In the genomic region with DNA sequence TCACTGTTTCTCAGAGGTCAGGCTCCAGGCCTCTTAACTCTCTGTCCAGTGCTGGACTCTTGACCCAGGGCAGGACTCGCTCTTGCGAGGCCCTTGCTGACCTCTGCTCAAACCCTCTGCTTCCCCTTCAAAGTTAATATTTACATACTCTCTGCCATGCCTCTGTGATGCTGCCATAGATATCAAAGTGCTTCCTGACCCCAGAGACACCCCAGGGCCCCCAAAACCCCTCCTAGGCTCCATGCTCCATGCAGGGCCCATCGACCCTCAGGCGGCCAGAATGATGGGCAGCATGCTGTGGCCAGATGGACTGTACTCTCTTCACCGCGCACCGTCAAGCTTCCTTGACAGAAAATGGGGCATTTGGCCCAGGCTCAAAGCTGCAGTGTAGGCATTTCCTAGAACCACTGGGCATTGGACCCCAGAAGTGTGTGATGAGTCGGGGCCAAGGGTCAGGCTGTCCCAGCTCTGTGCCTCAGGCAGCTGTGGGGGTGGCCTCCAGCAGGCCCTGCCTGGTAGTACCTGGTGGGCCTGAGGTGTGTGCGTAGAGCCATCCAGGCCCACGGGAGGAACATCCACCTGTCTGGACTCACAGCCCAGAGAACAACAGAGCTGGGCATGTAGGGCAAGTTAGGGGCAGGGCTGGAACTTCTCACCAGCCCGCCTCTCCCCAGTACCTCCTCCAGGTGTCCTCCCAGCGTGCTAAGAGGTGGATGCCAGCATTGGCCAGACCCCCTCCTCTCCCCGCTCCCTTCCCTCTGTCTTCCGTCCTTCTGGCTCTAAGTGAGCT, we compare ENCODE assay signal across 1 cellular context.
TF ChIP-seq lines count a peak whose summit lies in the region.

No MANE protein-coding gene starts in this region.

TF ChIP-seq in HepG2, 621 proteins besides CTCF, POLR2A, EP300 and RAD21 (continued from another document and continues in another):
- TF ChIP-seq SSRP1 (CRISPR knock-in tag; IDR thresholded peaks at IDR 0.05) (peak; percentile 16; the same call in 1 of the 2 replicates), ZNF616 (CRISPR knock-in tag; IDR thresholded peaks at IDR 0.05; ENCODE audit: low read depth) (no peak), TMF1 (CRISPR knock-in tag; IDR thresholded peaks at IDR 0.05; ENCODE audit: low read depth) (peak; percentile 60; the same call in 1 of the 2 replicates), NKX3-1 (CRISPR knock-in tag; IDR thresholded peaks at IDR 0.05) (0 out of 2 replicates have a peak, but pooled peaks have one; percentile 15), ZNF781 (CRISPR knock-in tag; IDR thresholded peaks at IDR 0.05; ENCODE audit: borderline replicate concordance, not compliant biosample characterization) (no peak), FOXM1 (CRISPR knock-in tag; IDR thresholded peaks at IDR 0.05) (no peak), ADNP (CRISPR knock-in tag; IDR thresholded peaks at IDR 0.05) (no peak; the same call in 1 of the 2 replicates), SALL2 (CRISPR knock-in tag; IDR thresholded peaks at IDR 0.05) (no peak), ZNF841 (CRISPR knock-in tag; IDR thresholded peaks at IDR 0.05; ENCODE audit: borderline replicate concordance) (no peak), RNF2 (conservative IDR thresholded peaks at IDR 0.05; ENCODE audit: low read depth) (0 out of 2 replicates have a peak, but pooled peaks have one; percentile 43), KLF11 (CRISPR knock-in tag; IDR thresholded peaks at IDR 0.05) (no peak; the same call in 1 of the 2 replicates), NFKB2 (CRISPR knock-in tag; IDR thresholded peaks at IDR 0.05; ENCODE audit: borderline replicate concordance) (0 out of 2 replicates have a peak, but pooled peaks have one; percentile 14), ZNF274 (CRISPR knock-in tag; IDR thresholded peaks at IDR 0.05) (no peak; the same call in 1 of the 2 replicates), ZNF430 (CRISPR knock-in tag; IDR thresholded peaks at IDR 0.05) (peak; percentile 77), CENPX (CRISPR knock-in tag; IDR thresholded peaks at IDR 0.05) (no peak), ZNF549 (CRISPR knock-in tag; IDR thresholded peaks at IDR 0.05) (no peak), ZNF264 (CRISPR knock-in tag; IDR thresholded peaks at IDR 0.05) (no peak; the same call in 1 of the 2 replicates), ZNF747 (CRISPR knock-in tag; IDR thresholded peaks at IDR 0.05; ENCODE audit: borderline replicate concordance) (peak; percentile 90; the same call in 1 of the 2 replicates), CEBPG (CRISPR knock-in tag; IDR thresholded peaks at IDR 0.05) (peak; percentile 47; the same call in 1 of the 2 replicates), CENPT (CRISPR knock-in tag; IDR thresholded peaks at IDR 0.05; ENCODE audit: low read depth) (no peak), SRY (CRISPR knock-in tag; IDR thresholded peaks at IDR 0.05) (no peak), SOX5 (CRISPR knock-in tag; IDR thresholded peaks at IDR 0.05; ENCODE audit: borderline replicate concordance) (peak; percentile 83; the same call in 1 of the 2 replicates), AGO1 (IDR thresholded peaks at IDR 0.05; ENCODE audit: low read depth, low read length, poor library complexity, severe bottlenecking) (no peak), REL (CRISPR knock-in tag; conservative IDR thresholded peaks at IDR 0.05) (no peak), ZNF619 (CRISPR knock-in tag; IDR thresholded peaks at IDR 0.05) (peak; percentile 19; the same call in 1 of the 2 replicates), GLI4 (CRISPR knock-in tag; IDR thresholded peaks at IDR 0.05; ENCODE audit: borderline replicate concordance) (no peak), ZFY (CRISPR knock-in tag; IDR thresholded peaks at IDR 0.05) (peak; percentile 85), ZNF546 (CRISPR knock-in tag; conservative IDR thresholded peaks at IDR 0.05) (no peak), KDM2A (CRISPR knock-in tag; IDR thresholded peaks at IDR 0.05; ENCODE audit: borderline replicate concordance, low read depth) (no peak; the same call in 1 of the 2 replicates), RCOR2 (CRISPR knock-in tag; IDR thresholded peaks at IDR 0.05) (0 out of 2 replicates have a peak, but pooled peaks have one; percentile 18), ZNF788 (CRISPR knock-in tag; IDR thresholded peaks at IDR 0.05; ENCODE audit: borderline replicate concordance) (peak; percentile 46; the same call in 1 of the 2 replicates), MXI1 (IDR thresholded peaks at IDR 0.05; ENCODE audit: borderline replicate concordance, low read depth, low read length) (0 out of 3 replicates have a peak, but pooled peaks have one; percentile 29), ZMYM3 (CRISPR knock-in tag; IDR thresholded peaks at IDR 0.05) (peak; percentile 68), RFX1 (IDR thresholded peaks at IDR 0.05) (no peak), ZNF713 (CRISPR knock-in tag; IDR thresholded peaks at IDR 0.05) (0 out of 2 replicates have a peak, but pooled peaks have one; percentile 10), YEATS4 (CRISPR knock-in tag; IDR thresholded peaks at IDR 0.05; ENCODE audit: borderline replicate concordance) (peak; percentile 70), SETDB1 (CRISPR knock-in tag; IDR thresholded peaks at IDR 0.05; ENCODE audit: borderline replicate concordance) (no peak), MZF1 (CRISPR knock-in tag; IDR thresholded peaks at IDR 0.05; ENCODE audit: borderline replicate concordance) (no peak), ZNF678 (CRISPR knock-in tag; IDR thresholded peaks at IDR 0.05) (no peak), ZSCAN22 (CRISPR knock-in tag; IDR thresholded peaks at IDR 0.05) (peak; percentile 32; the same call in 1 of the 2 replicates), JUNB (CRISPR knock-in tag; IDR thresholded peaks at IDR 0.05; ENCODE audit: borderline replicate concordance) (no peak), KLF13 (CRISPR knock-in tag; IDR thresholded peaks at IDR 0.05) (no peak; the same call in 1 of the 2 replicates)
- TF ChIP-seq, protein P1, sequence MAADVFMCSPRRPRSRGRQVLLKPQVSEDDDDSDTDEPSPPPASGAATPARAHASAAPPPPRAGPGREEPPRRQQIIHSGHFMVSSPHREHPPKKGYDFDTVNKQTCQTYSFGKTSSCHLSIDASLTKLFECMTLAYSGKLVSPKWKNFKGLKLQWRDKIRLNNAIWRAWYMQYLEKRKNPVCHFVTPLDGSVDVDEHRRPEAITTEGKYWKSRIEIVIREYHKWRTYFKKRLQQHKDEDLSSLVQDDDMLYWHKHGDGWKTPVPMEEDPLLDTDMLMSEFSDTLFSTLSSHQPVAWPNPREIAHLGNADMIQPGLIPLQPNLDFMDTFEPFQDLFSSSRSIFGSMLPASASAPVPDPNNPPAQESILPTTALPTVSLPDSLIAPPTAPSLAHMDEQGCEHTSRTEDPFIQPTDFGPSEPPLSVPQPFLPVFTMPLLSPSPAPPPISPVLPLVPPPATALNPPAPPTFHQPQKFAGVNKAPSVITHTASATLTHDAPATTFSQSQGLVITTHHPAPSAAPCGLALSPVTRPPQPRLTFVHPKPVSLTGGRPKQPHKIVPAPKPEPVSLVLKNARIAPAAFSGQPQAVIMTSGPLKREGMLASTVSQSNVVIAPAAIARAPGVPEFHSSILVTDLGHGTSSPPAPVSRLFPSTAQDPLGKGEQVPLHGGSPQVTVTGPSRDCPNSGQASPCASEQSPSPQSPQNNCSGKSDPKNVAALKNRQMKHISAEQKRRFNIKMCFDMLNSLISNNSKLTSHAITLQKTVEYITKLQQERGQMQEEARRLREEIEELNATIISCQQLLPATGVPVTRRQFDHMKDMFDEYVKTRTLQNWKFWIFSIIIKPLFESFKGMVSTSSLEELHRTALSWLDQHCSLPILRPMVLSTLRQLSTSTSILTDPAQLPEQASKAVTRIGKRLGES (CRISPR knock-in tag; IDR thresholded peaks at IDR 0.05; ENCODE audit: borderline replicate concordance): no peak
- TF ChIP-seq, protein P2, sequence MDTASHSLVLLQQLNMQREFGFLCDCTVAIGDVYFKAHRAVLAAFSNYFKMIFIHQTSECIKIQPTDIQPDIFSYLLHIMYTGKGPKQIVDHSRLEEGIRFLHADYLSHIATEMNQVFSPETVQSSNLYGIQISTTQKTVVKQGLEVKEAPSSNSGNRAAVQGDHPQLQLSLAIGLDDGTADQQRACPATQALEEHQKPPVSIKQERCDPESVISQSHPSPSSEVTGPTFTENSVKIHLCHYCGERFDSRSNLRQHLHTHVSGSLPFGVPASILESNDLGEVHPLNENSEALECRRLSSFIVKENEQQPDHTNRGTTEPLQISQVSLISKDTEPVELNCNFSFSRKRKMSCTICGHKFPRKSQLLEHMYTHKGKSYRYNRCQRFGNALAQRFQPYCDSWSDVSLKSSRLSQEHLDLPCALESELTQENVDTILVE (CRISPR knock-in tag; IDR thresholded peaks at IDR 0.05): no peak
- TF ChIP-seq, protein P3, sequence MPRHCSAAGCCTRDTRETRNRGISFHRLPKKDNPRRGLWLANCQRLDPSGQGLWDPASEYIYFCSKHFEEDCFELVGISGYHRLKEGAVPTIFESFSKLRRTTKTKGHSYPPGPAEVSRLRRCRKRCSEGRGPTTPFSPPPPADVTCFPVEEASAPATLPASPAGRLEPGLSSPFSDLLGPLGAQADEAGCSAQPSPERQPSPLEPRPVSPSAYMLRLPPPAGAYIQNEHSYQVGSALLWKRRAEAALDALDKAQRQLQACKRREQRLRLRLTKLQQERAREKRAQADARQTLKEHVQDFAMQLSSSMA (CRISPR knock-in tag; IDR thresholded peaks at IDR 0.05): no peak
- TF ChIP-seq, protein P4, sequence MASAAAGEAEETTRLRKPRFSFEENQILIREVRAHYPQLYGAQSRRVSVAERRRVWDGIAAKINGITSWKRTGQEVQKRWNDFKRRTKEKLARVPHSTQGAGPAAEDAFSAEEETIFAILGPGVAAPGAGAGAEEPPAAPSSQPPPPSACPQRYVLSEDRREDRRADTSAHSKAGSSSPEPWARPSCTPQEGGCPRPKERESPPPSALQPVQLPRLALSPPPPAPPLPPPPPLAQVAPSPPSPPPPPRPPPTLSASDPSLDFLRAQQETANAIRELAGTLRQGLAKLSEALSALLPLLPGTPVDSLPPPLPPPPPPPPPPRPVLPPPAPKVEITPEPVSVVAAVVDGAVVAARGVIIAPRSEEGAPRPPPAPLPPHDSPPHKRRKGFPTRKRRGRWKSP (CRISPR knock-in tag; IDR thresholded peaks at IDR 0.05): peak; percentile 58; the same call in 1 of the 2 replicates
- TF ChIP-seq, protein P5, sequence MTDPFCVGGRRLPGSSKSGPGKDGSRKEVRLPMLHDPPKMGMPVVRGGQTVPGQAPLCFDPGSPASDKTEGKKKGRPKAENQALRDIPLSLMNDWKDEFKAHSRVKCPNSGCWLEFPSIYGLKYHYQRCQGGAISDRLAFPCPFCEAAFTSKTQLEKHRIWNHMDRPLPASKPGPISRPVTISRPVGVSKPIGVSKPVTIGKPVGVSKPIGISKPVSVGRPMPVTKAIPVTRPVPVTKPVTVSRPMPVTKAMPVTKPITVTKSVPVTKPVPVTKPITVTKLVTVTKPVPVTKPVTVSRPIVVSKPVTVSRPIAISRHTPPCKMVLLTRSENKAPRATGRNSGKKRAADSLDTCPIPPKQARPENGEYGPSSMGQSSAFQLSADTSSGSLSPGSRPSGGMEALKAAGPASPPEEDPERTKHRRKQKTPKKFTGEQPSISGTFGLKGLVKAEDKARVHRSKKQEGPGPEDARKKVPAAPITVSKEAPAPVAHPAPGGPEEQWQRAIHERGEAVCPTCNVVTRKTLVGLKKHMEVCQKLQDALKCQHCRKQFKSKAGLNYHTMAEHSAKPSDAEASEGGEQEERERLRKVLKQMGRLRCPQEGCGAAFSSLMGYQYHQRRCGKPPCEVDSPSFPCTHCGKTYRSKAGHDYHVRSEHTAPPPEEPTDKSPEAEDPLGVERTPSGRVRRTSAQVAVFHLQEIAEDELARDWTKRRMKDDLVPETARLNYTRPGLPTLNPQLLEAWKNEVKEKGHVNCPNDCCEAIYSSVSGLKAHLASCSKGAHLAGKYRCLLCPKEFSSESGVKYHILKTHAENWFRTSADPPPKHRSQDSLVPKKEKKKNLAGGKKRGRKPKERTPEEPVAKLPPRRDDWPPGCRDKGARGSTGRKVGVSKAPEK (CRISPR knock-in tag; IDR thresholded peaks at IDR 0.05; ENCODE audit: borderline replicate concordance): no peak
- TF ChIP-seq, protein P6, sequence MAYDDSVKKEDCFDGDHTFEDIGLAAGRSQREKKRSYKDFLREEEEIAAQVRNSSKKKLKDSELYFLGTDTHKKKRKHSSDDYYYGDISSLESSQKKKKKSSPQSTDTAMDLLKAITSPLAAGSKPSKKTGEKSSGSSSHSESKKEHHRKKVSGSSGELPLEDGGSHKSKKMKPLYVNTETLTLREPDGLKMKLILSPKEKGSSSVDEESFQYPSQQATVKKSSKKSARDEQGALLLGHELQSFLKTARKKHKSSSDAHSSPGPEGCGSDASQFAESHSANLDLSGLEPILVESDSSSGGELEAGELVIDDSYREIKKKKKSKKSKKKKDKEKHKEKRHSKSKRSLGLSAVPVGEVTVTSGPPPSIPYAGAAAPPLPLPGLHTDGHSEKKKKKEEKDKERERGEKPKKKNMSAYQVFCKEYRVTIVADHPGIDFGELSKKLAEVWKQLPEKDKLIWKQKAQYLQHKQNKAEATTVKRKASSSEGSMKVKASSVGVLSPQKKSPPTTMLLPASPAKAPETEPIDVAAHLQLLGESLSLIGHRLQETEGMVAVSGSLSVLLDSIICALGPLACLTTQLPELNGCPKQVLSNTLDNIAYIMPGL (CRISPR knock-in tag; IDR thresholded peaks at IDR 0.05; ENCODE audit: borderline replicate concordance in 1 of 2, low read depth in 1 of 2): peak in 1 of 2 experiments; percentile 46; a peak in 2 of 4 replicates
- TF ChIP-seq, protein P7, sequence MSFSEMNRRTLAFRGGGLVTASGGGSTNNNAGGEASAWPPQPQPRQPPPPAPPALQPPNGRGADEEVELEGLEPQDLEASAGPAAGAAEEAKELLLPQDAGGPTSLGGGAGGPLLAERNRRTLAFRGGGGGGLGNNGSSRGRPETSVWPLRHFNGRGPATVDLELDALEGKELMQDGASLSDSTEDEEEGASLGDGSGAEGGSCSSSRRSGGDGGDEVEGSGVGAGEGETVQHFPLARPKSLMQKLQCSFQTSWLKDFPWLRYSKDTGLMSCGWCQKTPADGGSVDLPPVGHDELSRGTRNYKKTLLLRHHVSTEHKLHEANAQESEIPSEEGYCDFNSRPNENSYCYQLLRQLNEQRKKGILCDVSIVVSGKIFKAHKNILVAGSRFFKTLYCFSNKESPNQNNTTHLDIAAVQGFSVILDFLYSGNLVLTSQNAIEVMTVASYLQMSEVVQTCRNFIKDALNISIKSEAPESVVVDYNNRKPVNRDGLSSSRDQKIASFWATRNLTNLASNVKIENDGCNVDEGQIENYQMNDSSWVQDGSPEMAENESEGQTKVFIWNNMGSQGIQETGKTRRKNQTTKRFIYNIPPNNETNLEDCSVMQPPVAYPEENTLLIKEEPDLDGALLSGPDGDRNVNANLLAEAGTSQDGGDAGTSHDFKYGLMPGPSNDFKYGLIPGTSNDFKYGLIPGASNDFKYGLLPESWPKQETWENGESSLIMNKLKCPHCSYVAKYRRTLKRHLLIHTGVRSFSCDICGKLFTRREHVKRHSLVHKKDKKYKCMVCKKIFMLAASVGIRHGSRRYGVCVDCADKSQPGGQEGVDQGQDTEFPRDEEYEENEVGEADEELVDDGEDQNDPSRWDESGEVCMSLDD (CRISPR knock-in tag; IDR thresholded peaks at IDR 0.05; ENCODE audit: borderline replicate concordance): peak; percentile 100
- TF ChIP-seq, protein P8, sequence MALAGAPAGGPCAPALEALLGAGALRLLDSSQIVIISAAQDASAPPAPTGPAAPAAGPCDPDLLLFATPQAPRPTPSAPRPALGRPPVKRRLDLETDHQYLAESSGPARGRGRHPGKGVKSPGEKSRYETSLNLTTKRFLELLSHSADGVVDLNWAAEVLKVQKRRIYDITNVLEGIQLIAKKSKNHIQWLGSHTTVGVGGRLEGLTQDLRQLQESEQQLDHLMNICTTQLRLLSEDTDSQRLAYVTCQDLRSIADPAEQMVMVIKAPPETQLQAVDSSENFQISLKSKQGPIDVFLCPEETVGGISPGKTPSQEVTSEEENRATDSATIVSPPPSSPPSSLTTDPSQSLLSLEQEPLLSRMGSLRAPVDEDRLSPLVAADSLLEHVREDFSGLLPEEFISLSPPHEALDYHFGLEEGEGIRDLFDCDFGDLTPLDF (CRISPR knock-in tag; IDR thresholded peaks at IDR 0.05): no peak
